In genomic region chr22:47053865-47054185, GRCh38 we compare ENCODE assay signal across 14 cellular contexts.
A peak's percentile ranks its signal among the peaks of the same experiment; 100 is the strongest.
DNase-seq lines count a peak whose midpoint lies in the region; ATAC-seq and TF ChIP-seq lines count a peak whose summit lies in the region.
"Had no signal": no experiment of that assay in that cellular context is flagged by ENCODE, and none has a peak within 500 bp of the region (broad histone marks: within the 10 kb centered on the region; RNA-seq: fewer than 3 reads in every experiment).

No MANE protein-coding gene starts in this region.

- peak; percentile 32 for ATAC-seq in left lung

- H3K27ac Mint-ChIP-seq in HFFc6 = peak overlapping the region; percentile 16

- H3K9me3 ChIP-seq in AG04450 (ENCODE audit: control insufficient read depth, insufficient read depth, low read length) (no peaks in the 10 kb centered on the region; the same call in 1 of the 2 replicates), left lung (no peaks in the 10 kb centered on the region)

- no peak overlapping the region for H3K4me3 ChIP-seq in AG04450 (ENCODE audit: low read depth, low read length)
- no peak overlapping the region for H3K4me3 ChIP-seq in cardiac fibroblast (replicated peaks in 1 of 2; ENCODE audit: low read depth in 2 of 2, low read length in 2 of 2)
- H3K4me3 ChIP-seq in left lung = no peak overlapping the region

- peak; percentile 3 for DNase-seq in AG04450 (ENCODE audit: low read depth, low spot score)
- DNase-seq in HFFc6 = peak; percentile 8
- peak; percentile 48 to 75 for DNase-seq in cardiac fibroblast (ENCODE audit: low read depth in 2 of 2)
- DNase-seq in left lung = peak in 1 of 2 donors; percentile 55
- DNase-seq in activated effector memory CD4-positive, alpha-beta T cell treated with Interleukin-2 at 50 U/mL for 16 hours = no peak
- no peak for DNase-seq in GOT3 (lab: John Stamatoyannopoulos, UW)
- DNase-seq in RPMI8226 = no peak
- DNase-seq in activated CD4-positive, alpha-beta T cell treated with anti-CD3 and anti-CD28 coated beads, Interleukin-2, amount 50 U/mL, for 48 hours = no peak
- DNase-seq: activated T-cell treated with anti-CD3 and anti-CD28 coated beads for 4 hours; islet precursor cell; NCI-H1048; stimulated activated CD4-positive, alpha-beta T cell treated with anti-CD3 and anti-CD28 coated beads, Interleukin-12 subunit alpha, Interleukin-12 subunit beta, amount 100 ng/mL, for 4 hours had no signal

- H3K4me1 ChIP-seq in left lung = no peaks in the 10 kb centered on the region

- H3K27ac ChIP-seq in AG04450 (ENCODE audit: low read depth, low read length) = peak overlapping the region; percentile 61
- no peak overlapping the region for H3K27ac ChIP-seq in left lung
- H3K27ac ChIP-seq: C4-2B, HL-60 had no signal

- intact Hi-C loops in left lung (cut with DNase I) = no loop called here

- POLR2A ChIA-PET in AG04450 (lab: Yijun Ruan, JAX) = no interaction called here

- H3K4me1 Mint-ChIP-seq in HFFc6 (ENCODE audit: low read depth) = peaks cover 9% of the 10 kb centered on the region

- H3K9me3 Mint-ChIP-seq in HFFc6 = no peaks in the 10 kb centered on the region

- no peaks in the 10 kb centered on the region for H3K27me3 ChIP-seq in AG04450 (ENCODE audit: control insufficient read depth, insufficient read depth, low read length)
- H3K27me3 ChIP-seq in left lung = no peaks in the 10 kb centered on the region

- H3K27me3 Mint-ChIP-seq in HFFc6 (ENCODE audit: insufficient read depth) = peaks cover 3% of the 10 kb centered on the region; the same call in 1 of the 2 replicates

- no peak overlapping the region for H3K4me3 Mint-ChIP-seq in HFFc6

- peaks cover 0 to 18% of the 10 kb centered on the region in 2 donors for H3K36me3 ChIP-seq in left lung

- CTCF ChIA-PET in AG04450 (lab: Charles Lee) = interaction anchor here (1.0 kb wide), 1 partner anchor 11 kb away, joined by 3 read pairs; no protein-coding TSS in a partner anchor

- H3K36me3 Mint-ChIP-seq in HFFc6 (ENCODE audit: low read depth) = no peaks in the 10 kb centered on the region

- no peak for TF ChIP-seq CTCF in AG04450 (IDR thresholded peaks at IDR 0.05; ENCODE audit: low read depth, low read length)
- no peak for TF ChIP-seq CTCF in HFFc6 (IDR thresholded peaks at IDR 0.05)
- TF ChIP-seq CTCF in cardiac fibroblast (IDR thresholded peaks at IDR 0.05; ENCODE audit: low read depth, low read length) = no peak
- no peak for TF ChIP-seq CTCF in left lung (IDR thresholded peaks at IDR 0.05)

Comparison
In these comparisons a context has a peak if more than half of its experiments do, and no peak if none do; other contexts are left out.
1. DNase-seq: peak in AG04450 (single experiment), HFFc6 (single experiment) and cardiac fibroblast (2 of 2); none in activated effector memory CD4-positive, alpha-beta T cell treated with Interleukin-2 at 50 U/mL for 16 hours (single experiment), GOT3 (single experiment), RPMI8226 (single experiment) and activated CD4-positive, alpha-beta T cell treated with anti-CD3 and anti-CD28 coated beads, Interleukin-2, amount 50 U/mL, for 48 hours (0 of 2).